In the genomic region with DNA sequence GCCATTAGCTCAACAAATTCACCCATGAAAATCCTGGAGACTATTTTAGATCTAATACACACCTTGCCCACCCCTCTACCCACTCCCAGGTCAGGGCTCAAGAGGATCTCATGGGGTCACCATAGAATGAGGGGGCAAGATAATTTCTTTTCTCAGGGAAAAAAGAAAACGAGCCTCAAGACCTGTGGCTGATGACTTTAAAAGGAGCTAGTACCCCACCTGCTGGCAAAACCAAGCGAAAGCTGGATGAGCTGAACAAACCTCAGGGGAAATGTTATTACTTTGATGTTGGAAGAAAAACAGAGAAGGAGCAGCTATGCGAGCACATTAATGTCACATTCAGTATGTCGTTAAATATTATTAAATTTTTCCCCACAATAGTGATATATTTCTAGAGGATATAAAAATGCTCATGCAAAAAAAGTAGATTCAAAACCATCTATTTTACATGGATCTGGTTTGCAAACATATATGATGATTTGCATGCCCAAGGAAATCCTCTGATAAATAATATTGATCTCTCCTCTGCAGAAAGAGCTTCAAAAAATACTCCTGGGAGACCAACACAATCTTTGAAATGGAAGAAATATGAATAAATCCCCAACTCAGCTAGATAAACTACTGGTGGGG, we compare ENCODE assay signal across 8 cellular contexts. TPM values are rescaled to one million over a fixed set of nuclear protein-coding genes. Genes with fewer than 3 reads are reported as not detected.
DNase-seq lines count a peak whose midpoint lies in the region; ATAC-seq and TF ChIP-seq lines count a peak whose summit lies in the region.

No MANE protein-coding gene starts in this region.

- H3K9me2 ChIP-seq in PC-3 (replicated peaks; ENCODE audit: low read length): no peaks in the 10 kb centered on the region

- H3K36me3 ChIP-seq in GM06990 (ENCODE audit: control insufficient read depth, insufficient read depth, low read length) (no peaks in the 10 kb centered on the region), PC-3 (ENCODE audit: low read depth, low read length) (no peaks in the 10 kb centered on the region), left ventricle myocardium inferior (no peaks in the 10 kb centered on the region)

- peaks cover 20% of the 10 kb centered on the region for H3K4me1 ChIP-seq in PC-3 (ENCODE audit: insufficient read depth, low read length)
- peaks cover 38% of the 10 kb centered on the region for H3K4me1 ChIP-seq in left ventricle myocardium inferior

- H3K27me3 ChIP-seq in GM06990 (replicated peaks; ENCODE audit: control insufficient read depth, insufficient read depth, low read length) (no peaks in the 10 kb centered on the region), PC-3 (ENCODE audit: low read length) (no peaks in the 10 kb centered on the region), left ventricle myocardium inferior (ENCODE audit: low read depth) (no peaks in the 10 kb centered on the region)

- no TSS peak for BruUV-seq in PC-3 (replicated peaks; lab: Mats Ljungman, UMichigan)

- no peak overlapping the region for H2AFZ ChIP-seq in PC-3 (ENCODE audit: low read length)

- peak overlapping the region; percentile 77; the same call in 1 of the 2 replicates for H3K4me2 ChIP-seq in PC-3 (ENCODE audit: low read length)

- H3F3A ChIP-seq in PC-3 (ENCODE audit: low read length, unreplicated experiment): no peaks in the 10 kb centered on the region

- POLR2A ChIA-PET in PC-3 (lab: Charles Lee; ENCODE audit: unreplicated experiment): interaction anchor here (1.1 kb wide), 1 partner anchor 37 kb away, joined by 4 read pairs; no protein-coding TSS in a partner anchor

- H3K9ac ChIP-seq in PC-3 (ENCODE audit: low read length): no peak overlapping the region

- no peaks in the 10 kb centered on the region for H4K20me1 ChIP-seq in PC-3 (ENCODE audit: low read length)

- H3K27ac ChIP-seq in PC-3 (ENCODE audit: low read length) (no peak overlapping the region), left ventricle myocardium inferior (replicated peaks) (peak overlapping the region; percentile 89)

- CTCF ChIA-PET in PC-3 (lab: Charles Lee): interaction anchor here (0.5 to 2.6 kb wide), 8 partner anchors 16 to 266 kb away, joined by 3 to 40 read pairs (median 5); no protein-coding TSS in a partner anchor

- TF ChIP-seq CTCF in GM06990 (IDR thresholded peaks at IDR 0.05; ENCODE audit: insufficient read depth, low read length, poor library complexity, severe bottlenecking) (peak; percentile 78), PC-3 (conservative IDR thresholded peaks at IDR 0.05; ENCODE audit: low read depth, low read length) (peak; percentile 91), left ventricle myocardium inferior (IDR thresholded peaks at IDR 0.05; ENCODE audit: borderline replicate concordance) (peak; percentile 77)

- ATAC-seq in PC-3: peak; percentile 45
- ATAC-seq in sciatic nerve: peak; percentile 66
- ATAC-seq in GM18907 (IDR thresholded peaks at IDR 0.05; ENCODE audit: unreplicated experiment): no peak

- H3K79me2 ChIP-seq in PC-3 (ENCODE audit: low read length): no peaks in the 10 kb centered on the region

- no peaks in the 10 kb centered on the region for H3K9me3 ChIP-seq in PC-3 (ENCODE audit: low read length)
- H3K9me3 ChIP-seq in left ventricle myocardium inferior (replicated peaks): no peaks in the 10 kb centered on the region

- DNase-seq in GM06990 (ENCODE audit: extremely low read depth, insufficient read length) (no peak), Kasumi-1 (lab: John Stamatoyannopoulos, UW) (peak; percentile 81 to 88), PC-3 (peak; percentile 74), left ventricle myocardium inferior (no peak), sciatic nerve (ENCODE audit: low spot score) (peak; percentile 77), GF-D8 (lab: John Stamatoyannopoulos, UW) (no peak)
- DNase-seq in activated naive CD4-positive, alpha-beta T cell treated with anti-CD3 and anti-CD28 coated beads, Interleukin-2, amount 50 U/mL, for 16 hours: peak; percentile 44

- no peak overlapping the region for H3K4me3 ChIP-seq in GM06990 (replicated peaks; ENCODE audit: low read depth, low read length)
- no peak overlapping the region for H3K4me3 ChIP-seq in PC-3 (ENCODE audit: low read length)
- H3K4me3 ChIP-seq in left ventricle myocardium inferior: no peak overlapping the region

- intact Hi-C loops in PC-3 (cut with micrococcal nuclease) (loop anchor here (1.0 to 10.0 kb wide), 2 partner anchors 126 to 808 kb away; no protein-coding TSS in a partner anchor), left ventricle myocardium inferior (cut with micrococcal nuclease) (no loop called here), sciatic nerve (cut with DNase I) (no loop called here)

RNA-seq across cellular contexts. Expression of a gene that starts 37.7 kb away (rescaled TPM):
- total RNA-seq in PC-3 (2014; rRNA removed) (7.3 and 8.3 TPM in 2 replicates), left ventricle myocardium inferior (59.5 TPM), sciatic nerve (36.8 TPM)

Comparison
In these comparisons a context has a peak if more than half of its experiments do, and no peak if none do; other contexts are left out.
1. DNase-seq: peak in Kasumi-1 (2 of 2), PC-3 (single experiment), activated naive CD4-positive, alpha-beta T cell treated with anti-CD3 and anti-CD28 coated beads, Interleukin-2, amount 50 U/mL, for 16 hours (single experiment) and sciatic nerve (single experiment); none in GM06990 (single experiment), left ventricle myocardium inferior (single experiment) and GF-D8 (single experiment).
2. Peak in every context shown above with its lines, with median percentiles within 50 percentile points of each other: CTCF ChIP-seq.